ENCODE assay signal across 23 cellular contexts in the genomic region with DNA sequence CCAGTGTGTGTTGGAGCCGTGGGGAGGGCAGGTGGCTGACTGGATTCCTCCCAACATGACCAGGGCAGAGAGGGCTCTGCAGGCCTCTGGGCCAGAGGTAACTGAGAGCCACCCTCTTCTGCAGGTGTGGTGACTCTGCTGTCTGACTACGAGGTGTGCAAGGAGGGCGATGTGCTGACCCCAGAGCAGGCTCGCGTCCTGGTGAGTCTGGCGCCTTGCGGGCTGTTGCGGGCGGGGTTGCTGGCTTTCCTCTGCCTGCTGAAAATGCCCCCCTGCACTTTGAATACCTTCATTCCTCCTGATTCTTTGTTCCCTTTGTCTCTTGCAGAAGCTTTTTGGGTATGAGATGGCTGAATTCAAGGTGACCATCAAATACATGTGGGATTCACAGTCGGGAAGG.
"Had no signal": no experiment of that assay in that cellular context is flagged by ENCODE, and none has a peak within 500 bp of the region (broad histone marks: within the 10 kb centered on the region; RNA-seq: fewer than 3 reads in every experiment).

No MANE protein-coding gene starts in this region.

- FAIRE-seq: frontal cortex, islet of Langerhans had no signal

- H3K4me3 ChIP-seq: cardiac muscle cell, dorsolateral prefrontal cortex, heart left ventricle, lung, right atrium auricular region, skin epidermis, suprapubic skin had no signal

- H3K9me3 ChIP-seq: heart left ventricle, right atrium auricular region, suprapubic skin had no signal

- H3K9me3 Mint-ChIP-seq: activated B cell treated with CpG ODN at 0.5 μM for 24 hours; activated CD4-positive, alpha-beta T cell treated with anti-CD3 and anti-CD28 coated beads, Interleukin-2, amount 10 ng/mL, durations not matched to agents 7 days and 5 days; endodermal cell; mesothelial cell of epicardium; nephron progenitor cell had no signal

- DNase-seq: activated B cell treated with CpG ODN at 0.5 μM for 24 hours; activated CD4-positive, alpha-beta T cell treated with anti-CD3 and anti-CD28 coated beads, Interleukin-2, amount 10 ng/mL, durations not matched to agents 7 days and 5 days; activated naive CD4-positive, alpha-beta T cell; dorsolateral prefrontal cortex; endodermal cell; heart left ventricle; left colon; nephron progenitor cell; occipital lobe; stimulated activated CD4-positive, alpha-beta T cell treated with anti-CD3 and anti-CD28 coated beads, Interleukin-15, amount 100 ng/mL, for 24 hours; stimulated activated CD4-positive, alpha-beta T cell treated with anti-CD3 and anti-CD28 coated beads, Interleukin-4, amount 100 ng/mL, for 1 hour; stimulated activated naive CD4-positive, alpha-beta T cell treated with Interleukin-2 at 50 U/mL for 16 hours; SW 1271; trophoblast cell had no signal

- ATAC-seq: left colon had no signal

- H3K4me3 Mint-ChIP-seq: activated B cell treated with CpG ODN at 0.5 μM for 24 hours; activated CD4-positive, alpha-beta T cell treated with anti-CD3 and anti-CD28 coated beads, Interleukin-2, amount 10 ng/mL, durations not matched to agents 7 days and 5 days; endodermal cell; mesothelial cell of epicardium; nephron progenitor cell had no signal

- H3K27ac Mint-ChIP-seq: activated B cell treated with CpG ODN at 0.5 μM for 24 hours; activated CD4-positive, alpha-beta T cell treated with anti-CD3 and anti-CD28 coated beads, Interleukin-2, amount 10 ng/mL, durations not matched to agents 7 days and 5 days; endodermal cell; mesothelial cell of epicardium; nephron progenitor cell; progenitor cell of endocrine pancreas had no signal

- H3K27ac ChIP-seq: cardiac muscle cell, right atrium auricular region, suprapubic skin had no signal

- H3K27me3 Mint-ChIP-seq: activated B cell treated with CpG ODN at 0.5 μM for 24 hours; activated CD4-positive, alpha-beta T cell treated with anti-CD3 and anti-CD28 coated beads, Interleukin-2, amount 10 ng/mL, durations not matched to agents 7 days and 5 days; progenitor cell of endocrine pancreas had no signal

- H3K27me3 ChIP-seq: cardiac muscle cell, dorsolateral prefrontal cortex, heart left ventricle, right atrium auricular region, suprapubic skin had no signal
